11 cellular contexts compared by ENCODE assay signal in genomic region chr5:54524082-54524481, GRCh38. TPM values are rescaled to one million over a fixed set of nuclear protein-coding genes. Genes with fewer than 3 reads are reported as not detected.
DNase-seq lines count a peak whose midpoint lies in the region; ATAC-seq and TF ChIP-seq lines count a peak whose summit lies in the region.
"Had no signal": no experiment of that assay in that cellular context is flagged by ENCODE, and none has a peak within 500 bp of the region (broad histone marks: within the 10 kb centered on the region; RNA-seq: fewer than 3 reads in every experiment).

No MANE protein-coding gene starts in this region.

- no peak overlapping the region for H3K27ac ChIP-seq in naive thymus-derived CD4-positive, alpha-beta T cell (ENCODE audit: low read depth, low read length)
- peak overlapping the region; percentile 30 to 74 (median 59) for H3K27ac ChIP-seq in tibial nerve
- H3K27ac ChIP-seq: 22Rv1 had no signal

- TF ChIP-seq CTCF in chondrocyte (IDR thresholded peaks at IDR 0.05) (no peak), tibial nerve (IDR thresholded peaks at IDR 0.05) (no peak)

- peaks cover 47 to 54% of the 10 kb centered on the region in 2 donors for H3K4me1 ChIP-seq in naive thymus-derived CD4-positive, alpha-beta T cell (ENCODE audit: control insufficient read depth in 2 of 2, insufficient read depth in 2 of 2, low read length in 2 of 2)
- peaks cover 0 to 96% (median 59%) of the 10 kb centered on the region in 4 donors for H3K4me1 ChIP-seq in tibial nerve

- ATAC-seq in naive thymus-derived CD4-positive, alpha-beta T cell: no peak
- ATAC-seq: stimulated activated naive CD8-positive, alpha-beta T cell treated with anti-CD3 and anti-CD28 coated beads, Interleukin-15, Interleukin-2, amounts not matched to agents 100 U/mL and 50 U/mL, for 24 hours had no signal

- POLR2A ChIA-PET in naive thymus-derived CD4-positive, alpha-beta T cell (lab: Charles Lee): interaction anchor here (0.6 kb wide), 2 partner anchors 78 to 416 kb away, joined by 3 read pairs; no protein-coding TSS in a partner anchor

- peaks cover 8% of the 10 kb centered on the region for H3K36me3 Mint-ChIP-seq in chondrocyte (ENCODE audit: low read depth)
- peaks cover 0 to 32% (median 3%) of the 10 kb centered on the region in 5 donors for H3K36me3 Mint-ChIP-seq in naive thymus-derived CD4-positive, alpha-beta T cell
- peaks cover 27% of the 10 kb centered on the region for H3K36me3 Mint-ChIP-seq in activated CD4-positive, alpha-beta T cell treated with anti-CD3 and anti-CD28 coated beads, Interleukin-2, amount 10 ng/mL, durations not matched to agents 24 days and 14 days (ENCODE audit: low read depth)

- no peak for TF ChIP-seq POLR2A in tibial nerve (IDR thresholded peaks at IDR 0.05)

- H3K4me1 Mint-ChIP-seq in chondrocyte (ENCODE audit: low read depth): peaks cover 24% of the 10 kb centered on the region
- H3K4me1 Mint-ChIP-seq in naive thymus-derived CD4-positive, alpha-beta T cell: peaks cover 28 to 55% (median 48%) of the 10 kb centered on the region in 7 donors
- H3K4me1 Mint-ChIP-seq in activated CD4-positive, alpha-beta T cell treated with anti-CD3 and anti-CD28 coated beads, Interleukin-2, amount 10 ng/mL, durations not matched to agents 24 days and 14 days: peaks cover 47% of the 10 kb centered on the region

- peak overlapping the region; percentile 54 for H3K4me3 Mint-ChIP-seq in chondrocyte (ENCODE audit: unreplicated experiment)
- peak overlapping the region in 7 of 10 donors; percentile 30 to 82 (median 58) for H3K4me3 Mint-ChIP-seq in naive thymus-derived CD4-positive, alpha-beta T cell
- H3K4me3 Mint-ChIP-seq in activated CD4-positive, alpha-beta T cell treated with anti-CD3 and anti-CD28 coated beads, Interleukin-2, amount 10 ng/mL, durations not matched to agents 24 days and 14 days: no peak overlapping the region

- H3K27me3 ChIP-seq in naive thymus-derived CD4-positive, alpha-beta T cell (ENCODE audit: control insufficient read depth in 2 of 2, insufficient read depth in 2 of 2, low read length in 2 of 2): no peaks in the 10 kb centered on the region
- no peaks in the 10 kb centered on the region for H3K27me3 ChIP-seq in tibial nerve

- TF ChIP-seq EP300 in tibial nerve (IDR thresholded peaks at IDR 0.05): no peak

- no peak overlapping the region for H3K4me3 ChIP-seq in naive thymus-derived CD4-positive, alpha-beta T cell (ENCODE audit: low read length)
- H3K4me3 ChIP-seq in tibial nerve: peak overlapping the region in 1 of 4 donors; percentile 10

- intact Hi-C loops in naive thymus-derived CD4-positive, alpha-beta T cell (cut with micrococcal nuclease): no loop called here
- intact Hi-C loops in activated CD4-positive, alpha-beta T cell treated with anti-CD3 and anti-CD28 coated beads, Interleukin-2, amount 10 ng/mL, durations not matched to agents 24 days and 14 days (cut with micrococcal nuclease): no loop called here

- 66 to 69% methylated on average over 8 of the region's 8 CpGs for WGBS in tibial nerve, 2 donors

- DNase-seq in SIG-M5 treated with dmso at 0.1 percent for 504 hours (lab: John Stamatoyannopoulos, UW; ENCODE audit: unreplicated experiment) (peak; percentile 16), SIG-M5 (lab: John Stamatoyannopoulos, UW) (no peak), chondrocyte (ENCODE audit: low spot score) (no peak), tibial nerve (ENCODE audit: low spot score in 2 of 2) (no peak), NCI-H345 (lab: John Stamatoyannopoulos, UW) (no peak)
- DNase-seq in naive thymus-derived CD4-positive, alpha-beta T cell: no peak
- DNase-seq in effector CD8-positive, alpha-beta T cell (lab: John Stamatoyannopoulos, UW): no peak
- no peak for DNase-seq in activated CD4-positive, alpha-beta T cell treated with anti-CD3 and anti-CD28 coated beads, Interleukin-2, amount 10 ng/mL, durations not matched to agents 24 days and 14 days
- DNase-seq: activated T-cell treated with anti-CD3 and anti-CD28 coated beads, Interleukin-2, amount 50 U/mL, for 1 hour; stimulated activated naive CD8-positive, alpha-beta T cell treated with anti-CD3 and anti-CD28 coated beads, Interleukin-15, Interleukin-2, amounts not matched to agents 100 U/mL and 50 U/mL, for 24 hours had no signal

- no peaks in the 10 kb centered on the region for H3K36me3 ChIP-seq in naive thymus-derived CD4-positive, alpha-beta T cell (ENCODE audit: control insufficient read depth in 2 of 3, insufficient read depth in 3 of 3, low read length in 3 of 3)
- no peaks in the 10 kb centered on the region for H3K36me3 ChIP-seq in tibial nerve

- CTCF ChIA-PET in naive thymus-derived CD4-positive, alpha-beta T cell (lab: Charles Lee): no interaction called here

- H3K9me3 ChIP-seq in naive thymus-derived CD4-positive, alpha-beta T cell (ENCODE audit: control insufficient read depth in 2 of 3, low read length in 3 of 3): no peaks in the 10 kb centered on the region
- H3K9me3 ChIP-seq in tibial nerve: no peaks in the 10 kb centered on the region

- H3K9me3 Mint-ChIP-seq in chondrocyte (ENCODE audit: low read depth): no peaks in the 10 kb centered on the region
- H3K9me3 Mint-ChIP-seq in naive thymus-derived CD4-positive, alpha-beta T cell: no peaks in the 10 kb centered on the region
- no peaks in the 10 kb centered on the region for H3K9me3 Mint-ChIP-seq in activated CD4-positive, alpha-beta T cell treated with anti-CD3 and anti-CD28 coated beads, Interleukin-2, amount 10 ng/mL, durations not matched to agents 24 days and 14 days

- H3K27ac Mint-ChIP-seq in chondrocyte (ENCODE audit: unreplicated experiment): peak overlapping the region; percentile 83
- peak overlapping the region in 1 of 9 donors; percentile 19 for H3K27ac Mint-ChIP-seq in naive thymus-derived CD4-positive, alpha-beta T cell
- no peak overlapping the region for H3K27ac Mint-ChIP-seq in activated CD4-positive, alpha-beta T cell treated with anti-CD3 and anti-CD28 coated beads, Interleukin-2, amount 10 ng/mL, durations not matched to agents 24 days and 14 days

- H3K27me3 Mint-ChIP-seq in chondrocyte (ENCODE audit: low read depth): no peaks in the 10 kb centered on the region
- H3K27me3 Mint-ChIP-seq in naive thymus-derived CD4-positive, alpha-beta T cell: no peaks in the 10 kb centered on the region
- no peaks in the 10 kb centered on the region for H3K27me3 Mint-ChIP-seq in activated CD4-positive, alpha-beta T cell treated with anti-CD3 and anti-CD28 coated beads, Interleukin-2, amount 10 ng/mL, durations not matched to agents 24 days and 14 days

RNA-seq across cellular contexts. Expression of gene SNX18, which starts 6.5 kb away (rescaled TPM):
- total RNA-seq in chondrocyte (50.4 to 74.2 TPM (median 73.2 TPM) in 3 replicates), tibial nerve (10 to 100 TPM; 39.3 to 61.5 (median 45.6) TPM)
- total RNA-seq in naive thymus-derived CD4-positive, alpha-beta T cell: 10 to 100 TPM; 14.3 to 40.9 (median 28.1) TPM
- 1 to 10 TPM; 3.2 to 3.7 TPM for polyA plus RNA-seq in naive thymus-derived CD4-positive, alpha-beta T cell
- 12.9 and 13.1 TPM in 2 replicates for total RNA-seq in activated CD4-positive, alpha-beta T cell treated with anti-CD3 and anti-CD28 coated beads, Interleukin-2, amount 10 ng/mL, durations not matched to agents 24 days and 14 days
